In genomic region chr13:42225051-42225450, GRCh38 we compare ENCODE assay signal across 38 cellular contexts.
"Had no signal": no experiment of that assay in that cellular context is flagged by ENCODE, and none has a peak within 500 bp of the region (broad histone marks: within the 10 kb centered on the region; RNA-seq: fewer than 3 reads in every experiment).

No MANE protein-coding gene starts in this region.

- H3K4me3 ChIP-seq: coronary artery, dorsolateral prefrontal cortex, gastrocnemius medialis, heart left ventricle had no signal

- ATAC-seq: activated CD4-positive, CD25-positive, alpha-beta regulatory T cell treated with anti-CD3 and anti-CD28 coated beads, Interleukin-2, amount 50 U/mL, for 24 hours; activated CD8-positive, alpha-beta T cell treated with anti-CD3 and anti-CD28 coated beads for 36 hours; activated naive CD4-positive, alpha-beta T cell treated with anti-CD3 and anti-CD28 coated beads, Interleukin-2, amount 50 U/mL, for 72 hours; effector memory CD8-positive, alpha-beta T cell; esophagus mucosa; foreskin keratinocyte; gastrocnemius medialis; heart left ventricle had no signal

- H3K9me3 Mint-ChIP-seq: activated B cell treated with CpG ODN at 0.5 μM for 24 hours; activated CD8-positive, alpha-beta T cell treated with anti-CD3 and anti-CD28 coated beads for 36 hours; activated naive CD4-positive, alpha-beta T cell treated with anti-CD3 and anti-CD28 coated beads, Interleukin-2, amount 10 ng/mL, durations not matched to agents 7 days and 5 days; activated naive CD4-positive, alpha-beta T cell treated with anti-CD3 and anti-CD28 coated beads, Interleukin-2, amount 50 U/mL, for 72 hours; activated naive CD8-positive, alpha-beta T cell treated with anti-CD3 and anti-CD28 coated beads, Interleukin-2, amount 10 ng/mL, durations not matched to agents 7 days and 5 days; activated T-helper 1 cell treated with anti-CD3 and anti-CD28 coated beads, Interleukin-12 subunit alpha, Interleukin-12 subunit beta, Interleukin-2, Interleukin-4 antibody, amounts not matched to agents 30 ng/mL and 10 ng/mL and 1 ng/mL, durations not matched to agents 14 hours and 24 hours and 36 hours; activated T-helper 2 cell treated with anti-CD3 and anti-CD28 coated beads, Interferon-gamma antibody, Interleukin-2, Interleukin-4, amounts not matched to agents 10 μg/mL and 5 μg/mL and 100 μg/mL, durations not matched to agents 14 hours and 24 hours and 36 hours; central memory CD8-positive, alpha-beta T cell; dendritic cell treated with granulocyte-macrophage colony-stimulating factor and Interleukin-4, amounts not matched to agents 40 ng/mL and 50 ng/mL, for 4 days; effector memory CD8-positive, alpha-beta T cell had no signal

- H3K36me3 ChIP-seq: WERI-Rb-1 had no signal

- H3K27me3 ChIP-seq: brain microvascular endothelial cell, dorsolateral prefrontal cortex, foreskin keratinocyte, gastrocnemius medialis, heart left ventricle had no signal

- H3K27me3 Mint-ChIP-seq: activated B cell treated with CpG ODN at 0.5 μM for 24 hours; activated CD8-positive, alpha-beta T cell treated with anti-CD3 and anti-CD28 coated beads for 36 hours; activated naive CD4-positive, alpha-beta T cell treated with anti-CD3 and anti-CD28 coated beads, Interleukin-2, amount 10 ng/mL, durations not matched to agents 7 days and 5 days; activated naive CD8-positive, alpha-beta T cell treated with anti-CD3 and anti-CD28 coated beads, Interleukin-2, amount 10 ng/mL, durations not matched to agents 7 days and 5 days; central memory CD8-positive, alpha-beta T cell; dendritic cell treated with granulocyte-macrophage colony-stimulating factor and Interleukin-4, amounts not matched to agents 40 ng/mL and 50 ng/mL, for 4 days; effector memory CD8-positive, alpha-beta T cell had no signal

- H3K27ac ChIP-seq: brain microvascular endothelial cell, coronary artery, dorsolateral prefrontal cortex, epithelial cell of prostate, foreskin keratinocyte, gastrocnemius medialis, heart left ventricle, WERI-Rb-1 had no signal

- H3K27ac Mint-ChIP-seq: activated B cell treated with CpG ODN at 0.5 μM for 24 hours; activated CD8-positive, alpha-beta T cell treated with anti-CD3 and anti-CD28 coated beads for 36 hours; activated T-helper 1 cell treated with anti-CD3 and anti-CD28 coated beads, Interleukin-12 subunit alpha, Interleukin-12 subunit beta, Interleukin-2, Interleukin-4 antibody, amounts not matched to agents 30 ng/mL and 10 ng/mL and 1 ng/mL, durations not matched to agents 14 hours and 24 hours and 36 hours; activated T-helper 2 cell treated with anti-CD3 and anti-CD28 coated beads, Interferon-gamma antibody, Interleukin-2, Interleukin-4, amounts not matched to agents 10 μg/mL and 5 μg/mL and 100 μg/mL, durations not matched to agents 14 hours and 24 hours and 36 hours; dendritic cell treated with granulocyte-macrophage colony-stimulating factor and Interleukin-4, amounts not matched to agents 40 ng/mL and 50 ng/mL, for 4 days; effector memory CD8-positive, alpha-beta T cell had no signal

- DNase-seq: activated B cell treated with CpG ODN at 0.5 μM for 24 hours; activated CD4-positive, alpha-beta T cell treated with anti-CD3 and anti-CD28 coated beads for 48 hours; activated CD4-positive, alpha-beta T cell treated with anti-CD3 and anti-CD28 coated beads, Interleukin-2, amount 50 U/mL, for 1 hour; activated CD4-positive, alpha-beta T cell treated with anti-CD3 and anti-CD28 coated beads, Interleukin-2, amount 50 U/mL, for 48 hours; activated CD8-positive, alpha-beta memory T cell treated with anti-CD3 and anti-CD28 coated beads for 24 hours; activated CD8-positive, alpha-beta memory T cell treated with anti-CD3 and anti-CD28 coated beads, Interleukin-2, amount 50 U/mL, for 4 hours; activated CD8-positive, alpha-beta T cell treated with anti-CD3 and anti-CD28 coated beads for 36 hours; activated gamma-delta T cell; activated naive CD4-positive, alpha-beta T cell; activated naive CD4-positive, alpha-beta T cell treated with anti-CD3 and anti-CD28 coated beads, Interleukin-2, amount 10 ng/mL, durations not matched to agents 7 days and 5 days; activated naive CD8-positive, alpha-beta T cell treated with anti-CD3 and anti-CD28 coated beads, Interleukin-2, amount 10 ng/mL, durations not matched to agents 7 days and 5 days; activated T-cell treated with anti-CD3 and anti-CD28 coated beads, Interleukin-2, amount 50 U/mL, for 1 hour; activated T-cell treated with anti-CD3 and anti-CD28 coated beads, Interleukin-2, amount 50 U/mL, for 48 hours; amniotic stem cell; anterior cingulate cortex; brain microvascular endothelial cell; dorsolateral prefrontal cortex; effector memory CD8-positive, alpha-beta T cell; foreskin keratinocyte; gastrocnemius medialis; glutamatergic neuron; heart left ventricle; hypothalamus; T-helper 2 cell; WERI-Rb-1 had no signal

- FAIRE-seq: astrocyte, bronchial epithelial cell, endothelial cell of umbilical vein, TTC549 had no signal

- H3K4me1 Mint-ChIP-seq: activated naive CD4-positive, alpha-beta T cell treated with anti-CD3 and anti-CD28 coated beads, Interleukin-2, amount 10 ng/mL, durations not matched to agents 7 days and 5 days; central memory CD8-positive, alpha-beta T cell had no signal

- H3K4me1 ChIP-seq: foreskin keratinocyte, gastrocnemius medialis, heart left ventricle had no signal

- H3K9me3 ChIP-seq: gastrocnemius medialis, heart left ventricle had no signal

- H3K4me3 Mint-ChIP-seq: activated B cell treated with CpG ODN at 0.5 μM for 24 hours; activated CD8-positive, alpha-beta T cell treated with anti-CD3 and anti-CD28 coated beads for 36 hours; activated naive CD4-positive, alpha-beta T cell treated with anti-CD3 and anti-CD28 coated beads, Interleukin-2, amount 10 ng/mL, durations not matched to agents 7 days and 5 days; activated naive CD8-positive, alpha-beta T cell treated with anti-CD3 and anti-CD28 coated beads, Interleukin-2, amount 10 ng/mL, durations not matched to agents 7 days and 5 days; activated T-helper 1 cell treated with anti-CD3 and anti-CD28 coated beads, Interleukin-12 subunit alpha, Interleukin-12 subunit beta, Interleukin-2, Interleukin-4 antibody, amounts not matched to agents 30 ng/mL and 10 ng/mL and 1 ng/mL, durations not matched to agents 14 hours and 24 hours and 36 hours; central memory CD8-positive, alpha-beta T cell; dendritic cell treated with granulocyte-macrophage colony-stimulating factor and Interleukin-4, amounts not matched to agents 40 ng/mL and 50 ng/mL, for 4 days; effector memory CD8-positive, alpha-beta T cell had no signal
